3 cellular contexts compared by ENCODE assay signal in the genomic region with DNA sequence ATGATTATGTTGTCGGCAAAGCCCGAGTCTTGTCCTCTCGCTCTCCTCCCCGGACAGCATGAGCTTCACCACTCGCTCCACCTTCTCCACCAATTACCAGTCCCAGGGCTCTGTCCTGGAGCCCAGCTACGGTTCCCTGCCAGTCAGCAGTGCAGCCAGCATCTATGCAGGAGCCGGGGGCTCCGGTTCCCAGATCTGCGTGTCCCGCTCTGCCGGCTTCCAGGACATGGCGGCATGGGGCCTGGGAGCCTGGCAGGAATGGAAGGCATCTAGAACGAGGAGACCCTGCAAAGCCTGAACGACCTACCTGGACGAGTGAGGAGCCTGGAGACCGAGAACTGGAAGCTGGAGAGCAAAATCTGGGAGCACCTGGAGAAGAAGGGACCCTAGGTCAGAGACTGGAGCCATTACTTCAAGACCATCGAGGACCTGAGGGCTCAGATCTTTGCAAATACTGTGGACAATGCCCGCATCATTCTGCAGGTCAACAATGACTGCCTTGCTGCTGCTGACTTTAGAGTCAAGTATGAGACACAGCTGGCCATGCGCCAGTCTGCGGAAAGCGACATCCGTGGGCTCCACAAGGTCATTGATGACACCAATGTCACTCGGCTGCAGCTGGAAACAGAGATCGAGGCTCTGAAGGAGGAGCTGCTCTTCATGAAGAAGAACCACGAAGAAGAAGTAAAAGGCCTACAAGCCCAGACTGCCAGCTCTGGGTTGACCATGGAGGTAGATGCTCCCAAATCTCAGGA.
"Had no signal": no experiment of that assay in that cellular context is flagged by ENCODE, and none has a peak within 500 bp of the region (broad histone marks: within the 10 kb centered on the region; RNA-seq: fewer than 3 reads in every experiment).

No MANE protein-coding gene starts in this region.

- ATAC-seq: GM12878 had no signal

- H3K4me3 ChIP-seq: GM12878 had no signal

- DNase-seq: GDM1, GF-D8 had no signal
